Comparison of ENCODE assay signal across 26 cellular contexts in genomic region chrX:29257516-29257915, GRCh38.
DNase-seq lines count a peak whose midpoint lies in the region; ATAC-seq and TF ChIP-seq lines count a peak whose summit lies in the region.
"Had no signal": no experiment of that assay in that cellular context is flagged by ENCODE, and none has a peak within 500 bp of the region (broad histone marks: within the 10 kb centered on the region; RNA-seq: fewer than 3 reads in every experiment).

No MANE protein-coding gene starts in this region.

- no peaks in the 10 kb centered on the region for H3K27me3 ChIP-seq in A673 (replicated peaks; ENCODE audit: insufficient read depth, low read depth, low read length, poor library complexity)
- no peaks in the 10 kb centered on the region for H3K27me3 ChIP-seq in MG63
- H3K27me3 ChIP-seq in brain microvascular endothelial cell (replicated peaks) = no peaks in the 10 kb centered on the region
- no peaks in the 10 kb centered on the region for H3K27me3 ChIP-seq in PC-3 (ENCODE audit: low read length)
- H3K27me3 ChIP-seq: adrenal gland, right atrium auricular region, tibial nerve had no signal

- no peaks in the 10 kb centered on the region for H3K36me3 Mint-ChIP-seq in HFFc6 (ENCODE audit: low read depth)
- no peaks in the 10 kb centered on the region for H3K36me3 Mint-ChIP-seq in immature natural killer cell

- TF ChIP-seq CTCF in A673 (conservative IDR thresholded peaks at IDR 0.05; ENCODE audit: low read depth, low read length) (no peak), brain microvascular endothelial cell (IDR thresholded peaks at IDR 0.05; ENCODE audit: low read depth, low read length, missing control alignments) (no peak), HFFc6 (IDR thresholded peaks at IDR 0.05) (no peak), PC-3 (conservative IDR thresholded peaks at IDR 0.05; ENCODE audit: low read depth, low read length) (no peak)

- H3F3A ChIP-seq in PC-3 (ENCODE audit: low read length, unreplicated experiment) = no peaks in the 10 kb centered on the region

- ATAC-seq in PC-3 = no peak
- ATAC-seq: A549; activated CD8-positive, alpha-beta T cell treated with anti-CD3 and anti-CD28 coated beads, Interleukin-2, amount 10 ng/mL, durations not matched to agents 7 days and 5 days; left cardiac atrium had no signal

- H3K9me2 ChIP-seq in PC-3 (replicated peaks; ENCODE audit: low read length) = no peaks in the 10 kb centered on the region

- H3K27me3 Mint-ChIP-seq in HFFc6 (ENCODE audit: insufficient read depth) (no peaks in the 10 kb centered on the region), immature natural killer cell (ENCODE audit: low read depth in 3 of 3) (peaks cover 0 to 5% (median 0%) of the 10 kb centered on the region in 3 donors)
- H3K27me3 Mint-ChIP-seq: stimulated activated naive CD8-positive, alpha-beta T cell treated with anti-CD3 and anti-CD28 coated beads, Interleukin-15, Interleukin-2, amounts not matched to agents 100 ng/mL and 50 ng/mL, for 24 hours had no signal

- H3K9ac ChIP-seq in PC-3 (ENCODE audit: low read length) = no peak overlapping the region

- no peak overlapping the region for H3K4me3 Mint-ChIP-seq in HFFc6
- no peak overlapping the region for H3K4me3 Mint-ChIP-seq in immature natural killer cell
- H3K4me3 Mint-ChIP-seq: activated CD8-positive, alpha-beta T cell treated with anti-CD3 and anti-CD28 coated beads, Interleukin-2, amount 10 ng/mL, durations not matched to agents 7 days and 5 days; activated T-cell treated with anti-CD3 and anti-CD28 coated beads, Interleukin-2, amount 50 U/mL, for 24 hours; stimulated activated naive CD8-positive, alpha-beta T cell treated with anti-CD3 and anti-CD28 coated beads, Interleukin-15, Interleukin-2, amounts not matched to agents 100 ng/mL and 50 ng/mL, for 24 hours had no signal

- H3K9me3 Mint-ChIP-seq in HFFc6 (no peaks in the 10 kb centered on the region), immature natural killer cell (peaks cover 0 to 12% (median 1%) of the 10 kb centered on the region in 6 donors)
- H3K9me3 Mint-ChIP-seq: activated T-cell treated with anti-CD3 and anti-CD28 coated beads, Interleukin-2, amount 50 U/mL, for 24 hours; stimulated activated naive CD8-positive, alpha-beta T cell treated with anti-CD3 and anti-CD28 coated beads, Interleukin-15, Interleukin-2, amounts not matched to agents 100 ng/mL and 50 ng/mL, for 24 hours had no signal

- H3K9me3 ChIP-seq in A673 (ENCODE audit: low read depth, low read length, poor library complexity, severe bottlenecking) (no peaks in the 10 kb centered on the region), MG63 (no peaks in the 10 kb centered on the region), PC-3 (ENCODE audit: low read length) (no peaks in the 10 kb centered on the region)
- H3K9me3 ChIP-seq: A549, adrenal gland, HAP-1, right atrium auricular region, tibial nerve had no signal

- no peaks in the 10 kb centered on the region for H3K4me1 Mint-ChIP-seq in HFFc6 (ENCODE audit: low read depth)
- H3K4me1 Mint-ChIP-seq in immature natural killer cell = no peaks in the 10 kb centered on the region

- no peak overlapping the region for H3K27ac ChIP-seq in A673 (ENCODE audit: low read depth, low read length, poor library complexity, severe bottlenecking)
- no peak overlapping the region for H3K27ac ChIP-seq in brain microvascular endothelial cell
- H3K27ac ChIP-seq in PC-3 (ENCODE audit: low read length) = no peak overlapping the region
- H3K27ac ChIP-seq: A549, adrenal gland, epithelial cell of prostate, right atrium auricular region, tibial nerve had no signal

- peaks cover 26% of the 10 kb centered on the region for H3K4me1 ChIP-seq in A673 (ENCODE audit: insufficient read depth, low read length, poor library complexity, severe bottlenecking)
- no peaks in the 10 kb centered on the region for H3K4me1 ChIP-seq in PC-3 (ENCODE audit: insufficient read depth, low read length)
- H3K4me1 ChIP-seq: A549, adrenal gland, right atrium auricular region had no signal

- H4K20me1 ChIP-seq in PC-3 (ENCODE audit: low read length) = no peaks in the 10 kb centered on the region

- H3K27ac Mint-ChIP-seq in HFFc6 (no peak overlapping the region), immature natural killer cell (no peak overlapping the region)
- H3K27ac Mint-ChIP-seq: activated CD8-positive, alpha-beta T cell treated with anti-CD3 and anti-CD28 coated beads, Interleukin-2, amount 10 ng/mL, durations not matched to agents 7 days and 5 days; activated T-cell treated with anti-CD3 and anti-CD28 coated beads, Interleukin-2, amount 50 U/mL, for 24 hours; stimulated activated naive CD8-positive, alpha-beta T cell treated with anti-CD3 and anti-CD28 coated beads, Interleukin-15, Interleukin-2, amounts not matched to agents 100 ng/mL and 50 ng/mL, for 24 hours had no signal

- no peaks in the 10 kb centered on the region for H3K36me3 ChIP-seq in A673 (ENCODE audit: insufficient read depth, low read length, poor library complexity, severe bottlenecking)
- H3K36me3 ChIP-seq in MG63 = no peaks in the 10 kb centered on the region
- no peaks in the 10 kb centered on the region for H3K36me3 ChIP-seq in brain microvascular endothelial cell (replicated peaks)
- H3K36me3 ChIP-seq in PC-3 (ENCODE audit: low read depth, low read length) = no peaks in the 10 kb centered on the region
- H3K36me3 ChIP-seq: adrenal gland, HAP-1, right atrium auricular region, tibial nerve had no signal

- DNase-seq in A673 (ENCODE audit: low spot score) = peak; percentile 72
- DNase-seq in MG63 = peak; percentile 5
- DNase-seq in brain microvascular endothelial cell = peak; percentile 79
- DNase-seq in foreskin melanocyte = peak; percentile 11
- no peak for DNase-seq in HFFc6
- DNase-seq in NCI-H2171 (lab: John Stamatoyannopoulos, UW) = no peak
- no peak for DNase-seq in immature natural killer cell
- no peak for DNase-seq in PC-3
- DNase-seq: activated CD4-positive, alpha-beta T cell treated with anti-CD3 and anti-CD28 coated beads for 1 hour; activated CD8-positive, alpha-beta T cell treated with anti-CD3 and anti-CD28 coated beads, Interleukin-2, amount 10 ng/mL, durations not matched to agents 7 days and 5 days; activated T-cell treated with anti-CD3 and anti-CD28 coated beads, Interleukin-2, amount 50 U/mL, for 24 hours; adrenal gland; C1 segment of cervical spinal cord; left cardiac atrium; mesendoderm; NCI-H2171 treated with DMSO at 0.1 percent for 48 hours; NCI-H774; Right ventricle myocardium superior; stimulated activated CD4-positive, alpha-beta T cell treated with anti-CD3 and anti-CD28 coated beads, Interleukin-12 subunit alpha, Interleukin-12 subunit beta, amount 100 ng/mL, for 4 hours; T-helper 1 cell had no signal

- H2AFZ ChIP-seq in PC-3 (ENCODE audit: low read length) = no peak overlapping the region

- BruUV-seq in A673 (replicated peaks; lab: Mats Ljungman, UMichigan) (no TSS peak), PC-3 (replicated peaks; lab: Mats Ljungman, UMichigan) (no TSS peak)

- no peak overlapping the region for H3K4me3 ChIP-seq in A673 (ENCODE audit: low read depth, low read length, poor library complexity, severe bottlenecking)
- H3K4me3 ChIP-seq in MG63 = no peak overlapping the region
- H3K4me3 ChIP-seq in brain microvascular endothelial cell (ENCODE audit: low read depth, low read length) = no peak overlapping the region
- no peak overlapping the region for H3K4me3 ChIP-seq in PC-3 (ENCODE audit: low read length)
- H3K4me3 ChIP-seq: A549, adrenal gland, HAP-1, right atrium auricular region, tibial nerve had no signal

- POLR2A ChIA-PET in A673 (lab: Charles Lee; ENCODE audit: low non-redundant PET) (no interaction called here), PC-3 (lab: Charles Lee; ENCODE audit: unreplicated experiment) (no interaction called here)

- CTCF ChIA-PET in A673 (lab: Charles Lee) = no interaction called here
- CTCF ChIA-PET in PC-3 (lab: Charles Lee) = no interaction called here

- in situ Hi-C loops in brain microvascular endothelial cell (cut with HindIII; ENCODE audit: low pct_ligation_motif_present, low sequenced_read_pairs) = no loop called here

- no peaks in the 10 kb centered on the region for H3K79me2 ChIP-seq in PC-3 (ENCODE audit: low read length)

- intact Hi-C loops in A673 (cut with micrococcal nuclease; ENCODE audit: unreplicated experiment) = no loop called here
- intact Hi-C loops in PC-3 (cut with micrococcal nuclease) = no loop called here

- no peak overlapping the region for H3K4me2 ChIP-seq in PC-3 (ENCODE audit: low read length)
- H3K4me2 ChIP-seq: A549 had no signal

Comparison
In these comparisons a context has a peak if more than half of its experiments do, and no peak if none do; other contexts are left out.
1. DNase-seq: peak in A673 (single experiment), MG63 (single experiment), brain microvascular endothelial cell (single experiment) and foreskin melanocyte (single experiment); none in HFFc6 (single experiment), NCI-H2171 (single experiment), immature natural killer cell (0 of 3) and PC-3 (single experiment).